Comparison of ENCODE assay signal across 1 cellular context in genomic region chr1:232655041-232655745, GRCh38.
TF ChIP-seq lines count a peak whose summit lies in the region.

No MANE protein-coding gene starts in this region.

TF ChIP-seq in GM12878, 131 proteins besides CTCF, POLR2A, EP300 and RAD21 (continued from another document):
- no peak for TF ChIP-seq BCLAF1 (IDR thresholded peaks at IDR 0.05)
- TF ChIP-seq ZBTB33 (IDR thresholded peaks at IDR 0.05): no peak
- TF ChIP-seq NRF1 (conservative IDR thresholded peaks at IDR 0.05; ENCODE audit: low read depth, low read length): no peak
- TF ChIP-seq HSF1 (IDR thresholded peaks at IDR 0.05; ENCODE audit: low read depth, low read length): no peak
- TF ChIP-seq ATF2 (IDR thresholded peaks at IDR 0.05; ENCODE audit: low read length): 0 out of 2 replicates have a peak, but pooled peaks have one; percentile 40
- TF ChIP-seq CBX3 (IDR thresholded peaks at IDR 0.05; ENCODE audit: borderline replicate concordance, low read depth): no peak
- no peak for TF ChIP-seq MYB (IDR thresholded peaks at IDR 0.05; ENCODE audit: borderline replicate concordance, low read depth, low read length)
- TF ChIP-seq ATF3 (IDR thresholded peaks at IDR 0.05; ENCODE audit: borderline replicate concordance, extremely low read depth, low read depth, low read length): no peak
- TF ChIP-seq NFIC (IDR thresholded peaks at IDR 0.05; ENCODE audit: low read depth, low read length): no peak
- TF ChIP-seq ZNF622 (IDR thresholded peaks at IDR 0.05): no peak
